ENCODE assay signal across 8 cellular contexts in the genomic region with DNA sequence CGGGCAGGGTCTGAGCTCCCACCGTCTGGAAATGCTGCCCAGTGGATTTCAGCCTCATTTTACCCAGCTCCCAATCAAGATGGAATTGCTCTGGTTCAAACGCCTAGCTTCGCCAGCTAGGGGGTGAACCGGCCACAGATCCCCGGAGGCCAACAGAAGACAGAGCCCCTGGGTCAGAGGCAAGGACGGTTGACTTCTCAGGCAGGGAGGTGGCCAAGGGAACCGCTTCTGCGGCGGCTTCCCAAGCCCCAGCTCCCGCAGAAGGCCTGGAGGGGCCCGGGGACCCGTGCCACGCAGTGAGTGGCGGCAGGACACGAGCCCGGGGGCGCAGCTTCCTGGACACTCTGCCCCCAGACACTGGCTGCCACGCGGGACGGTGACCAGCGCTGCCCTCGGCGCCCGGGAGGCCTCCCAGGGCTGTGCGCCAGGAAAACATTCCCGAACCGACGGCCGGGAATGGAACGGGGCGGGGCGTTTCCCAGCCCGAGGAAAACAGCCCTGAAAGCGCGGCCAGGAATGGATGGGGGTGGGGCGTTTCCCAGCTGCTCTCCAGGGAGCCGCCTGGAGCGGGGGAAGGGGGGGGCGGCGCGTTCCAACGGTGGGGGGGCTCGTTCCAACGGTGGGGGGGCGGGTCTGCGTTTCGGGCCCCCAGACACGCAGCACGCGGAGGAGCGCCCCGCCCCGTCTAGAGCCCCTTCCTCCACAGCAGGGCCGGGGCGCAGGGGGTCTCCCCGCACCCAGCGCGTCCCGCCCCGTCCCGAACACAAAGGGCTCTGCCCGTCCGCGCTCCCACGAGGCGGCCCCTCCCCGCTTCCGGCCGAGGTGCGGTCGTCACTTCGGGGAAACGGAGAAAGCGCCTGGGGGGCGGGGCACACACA. TPM values are rescaled to one million over a fixed set of nuclear protein-coding genes. Genes with fewer than 3 reads are reported as not detected.
DNase-seq lines count a peak whose midpoint lies in the region; ATAC-seq and TF ChIP-seq lines count a peak whose summit lies in the region.

No MANE protein-coding gene starts in this region.

- no peaks in the 10 kb centered on the region for H3K27me3 ChIP-seq in trophoblast cell (ENCODE audit: insufficient read depth, low read length)
- peaks cover 0 to 18% of the 10 kb centered on the region in 2 donors for H3K27me3 ChIP-seq in tibial artery

- peak overlapping the region; percentile 73 for H3K4me2 ChIP-seq in trophoblast cell (ENCODE audit: low read length)

- peak overlapping the region; percentile 99 for H4K12ac ChIP-seq in trophoblast cell (ENCODE audit: low read depth, low read length)

- DNase-seq in GM12865 (ENCODE audit: low read depth) (peak; percentile 88), HPDE6-E6E7 (ENCODE audit: extremely low spot score) (peak; percentile 56), Right ventricle myocardium inferior (ENCODE audit: missing footprints) (peak; percentile 97), trophoblast cell (peak; percentile 86 to 95), tibial artery (peak; percentile 92 to 97)
- DNase-seq in activated naive CD8-positive, alpha-beta T cell treated with anti-CD3 and anti-CD28 coated beads, Interleukin-2, amount 50 U/mL, for 16 hours (ENCODE audit: low read depth, low spot score): peak; percentile 75

- H2BK12ac ChIP-seq in trophoblast cell (ENCODE audit: low read length): peak overlapping the region; percentile 85

- H3K23ac ChIP-seq in trophoblast cell (ENCODE audit: low read length): no peak overlapping the region

- peak overlapping the region; percentile 99 for H2BK5ac ChIP-seq in trophoblast cell (ENCODE audit: low read depth, low read length, poor library complexity)

- WGBS in trophoblast cell (ENCODE audit: extremely low coverage, insufficient coverage, insufficient read length): no CpG with 5 or more reads among the region's 76 CpGs

- H3K36me3 ChIP-seq in trophoblast cell (ENCODE audit: control insufficient read depth in 1 of 2, insufficient read depth in 2 of 2, low read length in 2 of 2) (no peaks in the 10 kb centered on the region), tibial artery (no peaks in the 10 kb centered on the region)

- H3K9ac ChIP-seq in trophoblast cell (ENCODE audit: low read length): peak overlapping the region; percentile 81

- ATAC-seq in SK-N-SH treated with all-trans-retinoic acid at 6 μM for 48 hours (peak; percentile 86), Right ventricle myocardium inferior (peak; percentile 88), GM19455 (IDR thresholded peaks at IDR 0.05; ENCODE audit: unreplicated experiment) (no peak)

- H3K4ac ChIP-seq in trophoblast cell (ENCODE audit: low read depth, low read length): peak overlapping the region; percentile 90

- H3K79me2 ChIP-seq in trophoblast cell (ENCODE audit: control insufficient read depth, insufficient read depth, low read length, poor library complexity): peaks cover 6% of the 10 kb centered on the region

- peak overlapping the region; percentile 96 for H2AFZ ChIP-seq in trophoblast cell (ENCODE audit: insufficient read depth, low read length, poor library complexity)

- H3K4me3 ChIP-seq in GM12865 (ENCODE audit: low read depth, low read length) (peak overlapping the region; percentile 44), trophoblast cell (ENCODE audit: low read depth, low read length) (peak overlapping the region; percentile 60), tibial artery (peak overlapping the region; percentile 50 to 56)

- H3K9me3 ChIP-seq in trophoblast cell (ENCODE audit: insufficient read depth, low read depth, low read length): peaks cover 25% of the 10 kb centered on the region
- peaks cover 0 to 2% (median 0%) of the 10 kb centered on the region in 3 donors for H3K9me3 ChIP-seq in tibial artery

- H3K4me1 ChIP-seq in trophoblast cell (ENCODE audit: control insufficient read depth in 1 of 2, insufficient read depth in 2 of 2, low read length in 2 of 2) (peaks cover 7 to 12% of the 10 kb centered on the region in 2 experiments), tibial artery (peaks cover 0 to 33% (median 26%) of the 10 kb centered on the region in 4 donors)

- H3K27ac ChIP-seq in trophoblast cell (ENCODE audit: low read depth, low read length): peak overlapping the region; percentile 100
- peak overlapping the region; percentile 94 to 97 for H3K27ac ChIP-seq in tibial artery

- peak overlapping the region; percentile 99 for H4K91ac ChIP-seq in trophoblast cell (ENCODE audit: low read depth, low read length)

- H3K18ac ChIP-seq in trophoblast cell (ENCODE audit: low read length): peak overlapping the region; percentile 99

- peak overlapping the region; percentile 99 for H4K8ac ChIP-seq in trophoblast cell (ENCODE audit: low read depth, low read length)

- intact Hi-C loops in Right ventricle myocardium inferior (cut with DNase I) (loop anchor here (1.0 to 5.0 kb wide), 3 partner anchors 29 to 119 kb away; a partner anchor contains a TSS), tibial artery (cut with DNase I; ENCODE audit: low total_unique reads) (loop anchor here (2.0 to 5.0 kb wide), 2 partner anchors 31 to 144 kb away; no protein-coding TSS in a partner anchor)

- TF ChIP-seq CTCF in GM12865 (IDR thresholded peaks at IDR 0.05; ENCODE audit: insufficient read depth, low read depth, low read length, missing control alignments) (no peak), tibial artery (IDR thresholded peaks at IDR 0.05) (no peak)

- peak overlapping the region; percentile 98 for H3K14ac ChIP-seq in trophoblast cell (ENCODE audit: low read length)

- H2BK120ac ChIP-seq in trophoblast cell (ENCODE audit: insufficient read depth, low read length, poor library complexity): peak overlapping the region; percentile 99

- peak overlapping the region; percentile 95 for H2AK5ac ChIP-seq in trophoblast cell (ENCODE audit: low read length)

- H3K79me1 ChIP-seq in trophoblast cell (ENCODE audit: low read length): peaks cover 10% of the 10 kb centered on the region

TF ChIP-seq in SK-N-SH treated with all-trans-retinoic acid at 6 μM for 48 hours, 23 proteins besides CTCF, POLR2A, EP300 and RAD21 (continues in another document):
- TF ChIP-seq RARB (CRISPR knock-in tag; IDR thresholded peaks at IDR 0.05) (no peak), OSR1 (CRISPR knock-in tag; IDR thresholded peaks at IDR 0.05) (peak; percentile 81; the same call in 1 of the 2 replicates), GLIS3 (CRISPR knock-in tag; IDR thresholded peaks at IDR 0.05) (no peak), PPARA (CRISPR knock-in tag; IDR thresholded peaks at IDR 0.05; ENCODE audit: borderline replicate concordance) (peak; percentile 78; the same call in 1 of the 2 replicates), TOX (CRISPR knock-in tag; IDR thresholded peaks at IDR 0.05; ENCODE audit: borderline replicate concordance) (no peak), ESRRG (CRISPR knock-in tag; IDR thresholded peaks at IDR 0.05) (no peak), TCF4 (CRISPR knock-in tag; IDR thresholded peaks at IDR 0.05; ENCODE audit: borderline replicate concordance) (no peak; the same call in 1 of the 2 replicates), ZC3H10 (CRISPR knock-in tag; IDR thresholded peaks at IDR 0.05) (peak; percentile 81), ZNF70 (CRISPR knock-in tag; IDR thresholded peaks at IDR 0.05) (peak; percentile 49; the same call in 1 of the 2 replicates), ZNF565 (CRISPR knock-in tag; conservative IDR thresholded peaks at IDR 0.05; ENCODE audit: low read depth) (no peak), BACH2 (CRISPR knock-in tag; IDR thresholded peaks at IDR 0.05; ENCODE audit: borderline replicate concordance) (peak; percentile 76; the same call in 1 of the 2 replicates), ZFP3 (CRISPR knock-in tag; IDR thresholded peaks at IDR 0.05) (peak; percentile 88), SNAI2 (CRISPR knock-in tag; IDR thresholded peaks at IDR 0.05) (peak; percentile 96), ARNTL (CRISPR knock-in tag; IDR thresholded peaks at IDR 0.05; ENCODE audit: borderline replicate concordance, low read depth) (0 out of 2 replicates have a peak, but pooled peaks have one; percentile 69)
- TF ChIP-seq, protein P1, sequence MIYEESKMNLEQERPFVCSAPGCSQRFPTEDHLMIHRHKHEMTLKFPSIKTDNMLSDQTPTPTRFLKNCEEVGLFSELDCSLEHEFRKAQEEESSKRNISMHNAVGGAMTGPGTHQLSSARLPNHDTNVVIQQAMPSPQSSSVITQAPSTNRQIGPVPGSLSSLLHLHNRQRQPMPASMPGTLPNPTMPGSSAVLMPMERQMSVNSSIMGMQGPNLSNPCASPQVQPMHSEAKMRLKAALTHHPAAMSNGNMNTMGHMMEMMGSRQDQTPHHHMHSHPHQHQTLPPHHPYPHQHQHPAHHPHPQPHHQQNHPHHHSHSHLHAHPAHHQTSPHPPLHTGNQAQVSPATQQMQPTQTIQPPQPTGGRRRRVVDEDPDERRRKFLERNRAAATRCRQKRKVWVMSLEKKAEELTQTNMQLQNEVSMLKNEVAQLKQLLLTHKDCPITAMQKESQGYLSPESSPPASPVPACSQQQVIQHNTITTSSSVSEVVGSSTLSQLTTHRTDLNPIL (CRISPR knock-in tag; IDR thresholded peaks at IDR 0.05; ENCODE audit: low read depth): no peak
- TF ChIP-seq, protein P2, sequence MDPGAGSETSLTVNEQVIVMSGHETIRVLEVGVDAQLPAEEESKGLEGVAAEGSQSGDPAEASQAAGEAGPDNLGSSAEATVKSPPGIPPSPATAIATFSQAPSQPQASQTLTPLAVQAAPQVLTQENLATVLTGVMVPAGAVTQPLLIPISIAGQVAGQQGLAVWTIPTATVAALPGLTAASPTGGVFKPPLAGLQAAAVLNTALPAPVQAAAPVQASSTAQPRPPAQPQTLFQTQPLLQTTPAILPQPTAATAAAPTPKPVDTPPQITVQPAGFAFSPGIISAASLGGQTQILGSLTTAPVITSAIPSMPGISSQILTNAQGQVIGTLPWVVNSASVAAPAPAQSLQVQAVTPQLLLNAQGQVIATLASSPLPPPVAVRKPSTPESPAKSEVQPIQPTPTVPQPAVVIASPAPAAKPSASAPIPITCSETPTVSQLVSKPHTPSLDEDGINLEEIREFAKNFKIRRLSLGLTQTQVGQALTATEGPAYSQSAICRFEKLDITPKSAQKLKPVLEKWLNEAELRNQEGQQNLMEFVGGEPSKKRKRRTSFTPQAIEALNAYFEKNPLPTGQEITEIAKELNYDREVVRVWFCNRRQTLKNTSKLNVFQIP (CRISPR knock-in tag; IDR thresholded peaks at IDR 0.05; ENCODE audit: borderline replicate concordance, low read depth): no peak

RNA-seq across cellular contexts. Expression of a gene that starts 13.5 kb away (rescaled TPM):
- 0.54 TPM for total RNA-seq in Right ventricle myocardium inferior
- 18.4 and 19.5 TPM in 2 replicates for polyA plus RNA-seq in trophoblast cell (2013)

RNA-seq across cellular contexts. Expression of a gene that starts 35.2 kb away (rescaled TPM):
- total RNA-seq in Right ventricle myocardium inferior: 401 TPM
- 267 and 298 TPM in 2 replicates for polyA plus RNA-seq in trophoblast cell (2013)

RNA-seq across cellular contexts. Expression of a gene that starts 38.2 kb away (rescaled TPM):
- total RNA-seq in Right ventricle myocardium inferior: 0.32 TPM
- polyA plus RNA-seq in trophoblast cell (2013): 44.7 and 45.2 TPM in 2 replicates

RNA-seq across cellular contexts. Expression of a gene that starts 42.0 kb away (rescaled TPM):
- 125 TPM for total RNA-seq in Right ventricle myocardium inferior
- polyA plus RNA-seq in trophoblast cell (2013): 84.5 and 88.4 TPM in 2 replicates

RNA-seq across cellular contexts. Expression of a gene that starts 48.2 kb away (rescaled TPM):
- total RNA-seq in Right ventricle myocardium inferior: 253 TPM
- polyA plus RNA-seq in trophoblast cell (2013): 165 and 166 TPM in 2 replicates
